In the genomic region with DNA sequence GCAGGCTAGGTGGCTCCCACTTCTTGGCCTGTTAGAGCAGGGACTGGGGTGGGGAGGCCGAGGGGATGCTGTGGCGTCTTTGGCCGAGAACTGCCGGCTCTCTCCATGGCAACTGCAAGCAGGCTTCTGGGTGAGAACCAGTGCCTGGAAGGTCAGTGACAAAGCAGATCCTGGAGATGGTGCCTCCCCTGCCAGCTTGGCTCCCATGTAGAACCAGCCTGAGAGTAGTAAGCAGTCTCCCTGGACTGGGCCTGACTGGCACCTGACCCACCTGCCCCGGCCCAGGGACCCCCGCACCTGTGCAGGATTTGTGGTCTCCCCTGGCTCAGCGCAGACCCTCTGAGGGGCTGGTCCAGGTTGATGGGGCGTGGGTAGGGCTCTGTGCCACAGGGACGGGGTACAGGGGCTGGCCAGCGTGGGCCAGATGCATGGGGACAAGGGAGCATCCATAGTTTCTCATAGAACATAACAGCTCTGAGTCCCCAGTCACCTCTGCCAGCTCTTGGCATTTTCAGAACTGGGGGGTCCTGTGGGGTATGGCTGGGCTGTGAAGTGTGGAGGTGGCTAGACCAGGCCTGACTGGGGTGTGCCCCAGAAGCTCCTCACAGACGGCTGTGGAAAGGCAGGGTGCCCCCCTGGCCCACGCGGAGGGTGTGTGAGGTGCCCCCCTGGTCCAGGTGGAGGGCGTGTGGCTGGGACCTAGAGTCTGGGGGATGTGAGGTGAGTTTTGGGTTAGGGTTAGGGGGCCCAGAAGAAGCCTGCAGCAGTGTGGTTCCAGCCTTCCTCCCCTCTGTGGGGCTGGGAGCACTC, we compare ENCODE assay signal across 25 cellular contexts. TPM values are rescaled to one million over a fixed set of nuclear protein-coding genes. Genes with fewer than 3 reads are reported as not detected.
A peak's percentile ranks its signal among the peaks of the same experiment; 100 is the strongest.
DNase-seq lines count a peak whose midpoint lies in the region; ATAC-seq, FAIRE-seq and TF ChIP-seq lines count a peak whose summit lies in the region.
"Had no signal": no experiment of that assay in that cellular context is flagged by ENCODE, and none has a peak within 500 bp of the region (broad histone marks: within the 10 kb centered on the region; RNA-seq: fewer than 3 reads in every experiment).

No MANE protein-coding gene starts in this region.

- H3K36me3 ChIP-seq in H1 (ENCODE audit: control insufficient read depth in 2 of 4, insufficient read depth in 4 of 4, low read length in 3 of 4) (no peaks in the 10 kb centered on the region), upper lobe of right lung (no peaks in the 10 kb centered on the region)
- no peaks in the 10 kb centered on the region for H3K36me3 ChIP-seq in naive thymus-derived CD4-positive, alpha-beta T cell (ENCODE audit: control insufficient read depth in 2 of 3, insufficient read depth in 3 of 3, low read length in 3 of 3)
- H3K36me3 ChIP-seq: BLaER1 treated with 17β-estradiol and CSF1 and Interleukin-3, amounts not matched to agents 10 nM and 100 nM; HAP-1; MG63 had no signal

- no peaks in the 10 kb centered on the region for H3K4me1 Mint-ChIP-seq in naive thymus-derived CD4-positive, alpha-beta T cell
- H3K4me1 Mint-ChIP-seq in T-cell, result no peaks in the 10 kb centered on the region

- no peak for TF ChIP-seq POLR2A in H1 (IDR thresholded peaks at IDR 0.05; ENCODE audit: control extremely low read depth in 1 of 2, low read depth in 2 of 2, low read length in 2 of 2)

- no peak overlapping the region for H3K4me2 ChIP-seq in H1 (ENCODE audit: insufficient read depth in 1 of 2, low read depth in 2 of 2, low read length in 2 of 2)
- H3K4me2 ChIP-seq: BLaER1 treated with 17β-estradiol and CSF1 and Interleukin-3, amounts not matched to agents 10 nM and 100 nM had no signal

- H3K4ac ChIP-seq in H1 (replicated peaks; ENCODE audit: insufficient read length, low read depth, low read length), result no peak overlapping the region

- no peak overlapping the region for H2AFZ ChIP-seq in H1 (ENCODE audit: low read length)

- TF ChIP-seq CTCF in H1 (IDR thresholded peaks at IDR 0.05; ENCODE audit: control extremely low read depth in 1 of 3, insufficient read depth in 1 of 3, low read depth in 1 of 3, low read length in 3 of 3) (no peak), upper lobe of right lung (IDR thresholded peaks at IDR 0.05) (no peak)

- no peak overlapping the region for H3K23ac ChIP-seq in H1 (ENCODE audit: insufficient read length)

- peaks cover 0 to 2% (median 0%) of the 10 kb centered on the region in 4 experiments; a peak in 2 of 7 replicates for H3K27me3 ChIP-seq in H1 (replicated peaks in 1 of 4; ENCODE audit: control insufficient read depth in 3 of 4, extremely low read depth in 1 of 4, insufficient read depth in 3 of 4, low read length in 3 of 4)
- H3K27me3 ChIP-seq in naive thymus-derived CD4-positive, alpha-beta T cell (ENCODE audit: control insufficient read depth in 2 of 2, insufficient read depth in 2 of 2, low read length in 2 of 2), result no peaks in the 10 kb centered on the region
- H3K27me3 ChIP-seq in upper lobe of right lung, result no peaks in the 10 kb centered on the region
- H3K27me3 ChIP-seq: BLaER1 treated with 17β-estradiol and CSF1 and Interleukin-3, amounts not matched to agents 10 nM and 100 nM had no signal

- H3K18ac ChIP-seq in H1 (ENCODE audit: extremely low read depth, low read length), result no peak overlapping the region

- no peak overlapping the region for H3K9ac ChIP-seq in H1 (replicated peaks in 1 of 4; ENCODE audit: extremely low read depth in 1 of 4, low read depth in 3 of 4, low read length in 3 of 4)
- H3K9ac ChIP-seq: BLaER1 treated with 17β-estradiol and CSF1 and Interleukin-3, amounts not matched to agents 10 nM and 100 nM had no signal

- no peak overlapping the region for H4K5ac ChIP-seq in H1 (ENCODE audit: insufficient read length, low read depth, low read length)

- H2BK20ac ChIP-seq in H1 (ENCODE audit: low read length), result no peak overlapping the region

- WGBS in H1 (ENCODE audit: extremely low coverage in 1 of 2, insufficient coverage in 1 of 2, insufficient read length in 1 of 2, insufficient replicate concordance in 2 of 2, low coverage in 1 of 2, low lambda C conversion rate in 2 of 2, missing lambda C conversion rate in 1 of 2), 2 experiments, result 89% methylated on average over 11 of the region's 14 CpGs; no CpG with 5 or more reads in 1 of the 2 experiments

- H4K8ac ChIP-seq in H1 (ENCODE audit: extremely low read depth, insufficient read depth, low read length), result no peak overlapping the region

- H3K56ac ChIP-seq in H1 (replicated peaks; ENCODE audit: insufficient read length, low read depth, low read length), result no peak overlapping the region

- H3K14ac ChIP-seq in H1 (ENCODE audit: insufficient read length), result no peak overlapping the region

- intact Hi-C loops in naive thymus-derived CD4-positive, alpha-beta T cell (cut with micrococcal nuclease), result no loop called here
- intact Hi-C loops in upper lobe of right lung (cut with DNase I), result no loop called here

- peak; percentile 10 for ATAC-seq in naive thymus-derived CD4-positive, alpha-beta T cell
- ATAC-seq in upper lobe of right lung (peak; percentile 25), T-cell (replicated peaks in 1 of 4) (no peak)
- ATAC-seq: PC-3, Right ventricle myocardium inferior had no signal

- FAIRE-seq in H1 (lab: Jason Lieb, UNC), result no peak
- FAIRE-seq: GM19239 had no signal

- no peak for TF ChIP-seq EP300 in H1 (IDR thresholded peaks at IDR 0.05; ENCODE audit: borderline replicate concordance in 1 of 2, low read depth in 2 of 2, low read length in 2 of 2)

- H2AK5ac ChIP-seq in H1 (ENCODE audit: low read depth, low read length), result no peak overlapping the region

- H2BK5ac ChIP-seq in H1 (ENCODE audit: low read depth, low read length), result peak overlapping the region; percentile 56; the same call in 1 of the 2 replicates

- no peaks in the 10 kb centered on the region for H3K79me2 ChIP-seq in H1 (ENCODE audit: control insufficient read depth in 1 of 2, insufficient read depth in 2 of 2, low read length in 2 of 2)

- POLR2A ChIA-PET in H1 (lab: Charles Lee; ENCODE audit: partially characterized antibody), result interaction anchor here (1.0 kb wide), 1 partner anchor 32 kb away, joined by 3 read pairs; no protein-coding TSS in a partner anchor
- POLR2A ChIA-PET in naive thymus-derived CD4-positive, alpha-beta T cell (lab: Charles Lee), result no interaction called here
- POLR2A ChIA-PET in T-cell (lab: Charles Lee), result no interaction called here

- H2BK15ac ChIP-seq in H1 (ENCODE audit: low read length), result no peak overlapping the region

- no peak overlapping the region for H4K91ac ChIP-seq in H1 (replicated peaks; ENCODE audit: insufficient read length, low read length)

- H3K4me1 ChIP-seq in H1 (replicated peaks in 1 of 4; ENCODE audit: control insufficient read depth in 3 of 4, insufficient read depth in 4 of 4, low read length in 3 of 4), result no peaks in the 10 kb centered on the region
- H3K4me1 ChIP-seq in naive thymus-derived CD4-positive, alpha-beta T cell (ENCODE audit: control insufficient read depth in 2 of 2, insufficient read depth in 2 of 2, low read length in 2 of 2), result no peaks in the 10 kb centered on the region
- no peaks in the 10 kb centered on the region for H3K4me1 ChIP-seq in upper lobe of right lung
- H3K4me1 ChIP-seq: HAP-1 had no signal

- peaks cover 0 to 11% of the 10 kb centered on the region in 2 experiments for H4K20me1 ChIP-seq in H1 (replicated peaks in 1 of 2; ENCODE audit: control insufficient read depth in 1 of 2, insufficient read depth in 2 of 2, low read length in 2 of 2)
- H4K20me1 ChIP-seq: BLaER1 treated with 17β-estradiol and CSF1 and Interleukin-3, amounts not matched to agents 10 nM and 100 nM had no signal

- peaks cover 4% of the 10 kb centered on the region for H3K79me1 ChIP-seq in H1 (ENCODE audit: low read depth, low read length)

- no peak for TF ChIP-seq RAD21 in H1 (IDR thresholded peaks at IDR 0.05 in 1 of 2, conservative IDR thresholded peaks at IDR 0.05 in 1 of 2; ENCODE audit: low read depth in 2 of 2, low read length in 2 of 2)

- H2BK120ac ChIP-seq in H1 (replicated peaks; ENCODE audit: low read depth, low read length), result no peak overlapping the region

- H2BK12ac ChIP-seq in H1 (ENCODE audit: low read depth, low read length), result no peak overlapping the region

- H3K9me3 ChIP-seq in H1 (ENCODE audit: insufficient read depth in 2 of 2, low read depth in 1 of 2, low read length in 1 of 2), result peaks cover 16 to 29% of the 10 kb centered on the region in 2 experiments; a peak in 3 of 4 replicates
- H3K9me3 ChIP-seq in naive thymus-derived CD4-positive, alpha-beta T cell (ENCODE audit: control insufficient read depth in 2 of 3, low read length in 3 of 3), result peaks cover 0 to 4% (median 0%) of the 10 kb centered on the region in 3 experiments
- H3K9me3 ChIP-seq in upper lobe of right lung, result no peaks in the 10 kb centered on the region
- H3K9me3 ChIP-seq: HAP-1, MG63 had no signal

- no peak overlapping the region for H3K4me3 Mint-ChIP-seq in naive thymus-derived CD4-positive, alpha-beta T cell
- no peak overlapping the region for H3K4me3 Mint-ChIP-seq in T-cell
- H3K4me3 Mint-ChIP-seq: CD4-positive, alpha-beta T cell; HFFc6 had no signal

- peaks cover 7% of the 10 kb centered on the region; the same call in 1 of the 2 replicates for H3K23me2 ChIP-seq in H1 (ENCODE audit: low read depth, low read length)

- DNase-seq in activated effector memory CD4-positive, alpha-beta T cell treated with anti-CD3 and anti-CD28 coated beads, Interleukin-2, amount 50 U/mL, for 16 hours, result peak; percentile 50
- DNase-seq in activated effector memory CD4-positive, alpha-beta T cell treated with Interleukin-2 at 50 U/mL for 16 hours, result no peak
- DNase-seq in H1 (ENCODE audit: low read depth in 1 of 2, low spot score in 2 of 2), result no peak
- no peak for DNase-seq in naive thymus-derived CD4-positive, alpha-beta T cell
- peak; percentile 57 for DNase-seq in upper lobe of right lung
- no peak for DNase-seq in T-cell
- DNase-seq in UCSD-AML1 (lab: John Stamatoyannopoulos, UW; ENCODE audit: unreplicated experiment), result no peak
- no peak for DNase-seq in SW 1271 (lab: John Stamatoyannopoulos, UW)
- DNase-seq: 8988T; CD4-positive, alpha-beta T cell; HFFc6; KG1; MG63; NCI-H1105 treated with DMSO at 0.1 percent for 48 hours; NCI-H146; NCI-H1930; NCI-H446; NCI-H524 treated with DMSO at 0.1 percent for 48 hours; NCI-H774; NK-92 treated with Interleukin-12 subunit alpha and Interleukin-12 subunit beta, amount 100 ng/mL, for 24 hours; PC-3 had no signal

- H3K27ac ChIP-seq in H1 (ENCODE audit: low read depth, low read length) (no peak overlapping the region), upper lobe of right lung (no peak overlapping the region)
- no peak overlapping the region for H3K27ac ChIP-seq in naive thymus-derived CD4-positive, alpha-beta T cell (ENCODE audit: low read depth, low read length)
- H3K27ac ChIP-seq: BLaER1 treated with 17β-estradiol and CSF1 and Interleukin-3, amounts not matched to agents 10 nM and 100 nM had no signal

- no peak overlapping the region for H3K4me3 ChIP-seq in H1 (ENCODE audit: extremely low read depth in 1 of 4, insufficient read depth in 2 of 4, low read depth in 3 of 4, low read length in 4 of 4)
- no peak overlapping the region for H3K4me3 ChIP-seq in naive thymus-derived CD4-positive, alpha-beta T cell (ENCODE audit: low read length)
- H3K4me3 ChIP-seq in upper lobe of right lung, result no peak overlapping the region
- H3K4me3 ChIP-seq: BLaER1 treated with 17β-estradiol and CSF1 and Interleukin-3, amounts not matched to agents 10 nM and 100 nM; HAP-1; MG63 had no signal

- H3K27ac Mint-ChIP-seq in naive thymus-derived CD4-positive, alpha-beta T cell, result no peak overlapping the region
- no peak overlapping the region for H3K27ac Mint-ChIP-seq in T-cell
- H3K27ac Mint-ChIP-seq: CD4-positive, alpha-beta T cell; HFFc6 had no signal

- CTCF ChIA-PET in H1 (lab: Charles Lee; ENCODE audit: partially characterized antibody) (no interaction called here), T-cell (lab: Charles Lee) (no interaction called here)
- CTCF ChIA-PET in naive thymus-derived CD4-positive, alpha-beta T cell (lab: Charles Lee), result no interaction called here

- H3K36me3 Mint-ChIP-seq in naive thymus-derived CD4-positive, alpha-beta T cell, result peaks cover 0 to 5% (median 0%) of the 10 kb centered on the region in 5 donors
- no peaks in the 10 kb centered on the region for H3K36me3 Mint-ChIP-seq in T-cell

- peaks cover 0 to 33% (median 5%) of the 10 kb centered on the region in 11 donors for H3K9me3 Mint-ChIP-seq in naive thymus-derived CD4-positive, alpha-beta T cell
- H3K9me3 Mint-ChIP-seq in T-cell, result peaks cover 0 to 6% (median 6%) of the 10 kb centered on the region in 3 donors

- peaks cover 3 to 23% (median 17%) of the 10 kb centered on the region in 5 donors for H3K27me3 Mint-ChIP-seq in naive thymus-derived CD4-positive, alpha-beta T cell
- H3K27me3 Mint-ChIP-seq in T-cell, result peaks cover 23% of the 10 kb centered on the region in 2 donors

RNA-seq across cellular contexts. Expression of a gene that starts 22.2 kb away (rescaled TPM):
- total RNA-seq in H1 (2021; fragmentation: NEBNext Ultra II Directional; extraction: Animal tissue kit (Norgen Biotek cat#: 25700)), result 5.1 and 5.7 TPM in 2 replicates
- polyA plus RNA-seq in H1 (2011; rRNA removed), result 1.5 and 2.6 TPM in 2 replicates
- 1.3 TPM for polyA plus RNA-seq in H1 (2011; cell fraction: cytosol; rRNA removed)
- polyA plus RNA-seq in H1 (2011; cell fraction: nucleus; rRNA removed), result 7.9 TPM
- polyA plus RNA-seq in H1 (2012, experiment 1 of 2), result 1.6 to 2.3 TPM (median 2.0 TPM) in 4 replicates
- polyA plus RNA-seq in H1 (2012, experiment 2 of 2), result 0.79 TPM
- 2.8 TPM for polyA plus RNA-seq in H1 (2013, experiment 1 of 2)
- 2.8 TPM for polyA plus RNA-seq in H1 (2013, experiment 2 of 2)
- 7.0 and 8.0 TPM in 2 replicates for polyA minus RNA-seq in H1 (2011; rRNA and poly(A)+ RNA removed)
- 2.8 TPM for polyA minus RNA-seq in H1 (2011; cell fraction: cytosol; rRNA and poly(A)+ RNA removed)
- 10.6 TPM for polyA minus RNA-seq in H1 (2011; cell fraction: nucleus; rRNA and poly(A)+ RNA removed)
- under 1 TPM in 1 of 5 experiments, not detected in 4; 0.07 TPM for total RNA-seq in naive thymus-derived CD4-positive, alpha-beta T cell
- polyA plus RNA-seq in naive thymus-derived CD4-positive, alpha-beta T cell, result not detected
- total RNA-seq in upper lobe of right lung (0.29 TPM), T-cell (under 1 TPM in 3 of 5 donors, not detected in 2; 0.03 to 0.09 (median 0.03) TPM)
- total RNA-seq: CD4-positive, alpha-beta T cell; HFFc6; PC-3 had no signal

Comparison
In these comparisons a context has a peak if more than half of its experiments do, and no peak if none do; other contexts are left out.
1. DNase-seq: peak in activated effector memory CD4-positive, alpha-beta T cell treated with anti-CD3 and anti-CD28 coated beads, Interleukin-2, amount 50 U/mL, for 16 hours (single experiment) and upper lobe of right lung (single experiment); none in activated effector memory CD4-positive, alpha-beta T cell treated with Interleukin-2 at 50 U/mL for 16 hours (single experiment), H1 (0 of 2), naive thymus-derived CD4-positive, alpha-beta T cell (0 of 9), T-cell (0 of 34), UCSD-AML1 (single experiment) and SW 1271 (0 of 2).
2. ATAC-seq: peak in naive thymus-derived CD4-positive, alpha-beta T cell (single experiment) and upper lobe of right lung (single experiment); none in T-cell (0 of 4).